ENCODE assay signal across 1 cellular context in the genomic region with DNA sequence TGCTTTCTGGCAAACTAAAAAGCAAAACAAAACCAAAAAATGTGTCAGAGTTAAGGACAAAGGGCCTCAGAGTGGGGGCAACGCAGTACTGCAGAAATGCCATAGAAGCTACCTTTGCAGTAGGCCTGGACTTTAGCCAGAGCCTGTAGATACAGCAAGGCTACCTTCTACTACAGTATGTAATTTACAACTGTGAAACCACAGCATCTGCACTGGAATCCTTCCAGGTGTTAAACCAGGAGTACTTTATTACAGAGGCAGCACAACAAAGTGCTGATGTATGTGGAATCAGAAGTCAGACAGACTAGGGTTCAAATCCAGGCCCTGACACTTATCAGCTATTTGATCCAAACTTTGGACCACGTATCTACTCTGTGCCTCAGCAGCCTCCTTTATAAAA.
TF ChIP-seq lines count a peak whose summit lies in the region.

No MANE protein-coding gene starts in this region.

TF ChIP-seq in HepG2, 621 proteins besides CTCF, POLR2A, EP300 and RAD21:
- no peak for TF ChIP-seq FLYWCH1 (CRISPR knock-in tag; IDR thresholded peaks at IDR 0.05)
- TF ChIP-seq MAFK (conservative IDR thresholded peaks at IDR 0.05 in 1 of 2, IDR thresholded peaks at IDR 0.05 in 1 of 2; ENCODE audit: low read length in 2 of 2), result peak in 1 of 2 experiments; percentile 48; a peak in 2 of 4 replicates
- 0 out of 2 replicates have a peak, but pooled peaks have one; percentile 4 for TF ChIP-seq MAFF (IDR thresholded peaks at IDR 0.05; ENCODE audit: low read depth, low read length)
- no peak for TF ChIP-seq RELA (CRISPR knock-in tag; IDR thresholded peaks at IDR 0.05)
TF ChIP-seq in HepG2: peak in this region for 2.
